In the genomic region with DNA sequence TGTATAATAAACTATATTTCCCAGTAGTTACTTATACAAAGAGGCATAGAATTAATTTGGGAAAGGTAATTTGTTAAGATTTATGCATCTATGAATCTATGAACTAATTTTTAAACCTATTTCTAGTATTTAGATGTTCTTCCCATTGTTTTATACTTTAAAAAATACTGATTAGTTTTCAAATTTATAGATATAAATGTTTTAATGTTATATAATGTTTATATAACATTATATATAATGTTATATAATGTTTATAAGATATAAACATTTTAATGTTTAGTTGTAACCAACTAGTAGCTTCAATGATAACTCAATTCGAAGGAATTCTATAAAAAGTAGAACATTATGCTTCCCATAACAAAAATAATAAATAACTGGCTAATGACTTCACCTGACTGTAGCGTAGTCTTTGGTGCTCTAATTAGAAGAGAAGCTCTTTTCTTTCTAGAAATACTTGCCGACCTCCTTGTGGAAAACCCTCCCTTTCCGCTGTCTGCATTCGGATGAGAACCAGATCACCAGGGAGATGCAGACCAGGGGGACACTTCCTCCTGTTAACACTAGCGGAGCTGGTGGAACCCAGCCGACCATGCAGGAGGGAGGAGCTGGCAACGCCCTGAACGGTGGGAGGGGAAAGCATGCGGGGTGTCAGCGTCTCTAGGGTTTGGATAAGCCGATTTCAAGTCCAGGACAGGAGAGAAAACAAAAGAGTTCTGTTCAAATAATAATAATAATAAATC, we compare ENCODE assay signal across 8 cellular contexts.
DNase-seq lines count a peak whose midpoint lies in the region; ATAC-seq and TF ChIP-seq lines count a peak whose summit lies in the region.

No MANE protein-coding gene starts in this region.

- H3K9ac ChIP-seq in BLaER1 = no peak overlapping the region; the same call in 1 of the 2 replicates

- no peaks in the 10 kb centered on the region for H4K20me1 ChIP-seq in BLaER1

- H3K27me3 Mint-ChIP-seq in activated CD4-positive, alpha-beta T cell treated with anti-CD3 and anti-CD28 coated beads, Interleukin-2, amount 10 ng/mL, durations not matched to agents 24 days and 14 days = no peaks in the 10 kb centered on the region

- peak overlapping the region; percentile 68 for H3K4me2 ChIP-seq in BLaER1

- H3K27me3 ChIP-seq in BLaER1 (no peaks in the 10 kb centered on the region), dorsolateral prefrontal cortex (peaks cover 0 to 30% (median 10%) of the 10 kb centered on the region in 45 donors)

- peaks cover 28% of the 10 kb centered on the region for H3K4me1 ChIP-seq in BLaER1

- peaks cover 3% of the 10 kb centered on the region for H3K36me3 Mint-ChIP-seq in activated CD4-positive, alpha-beta T cell treated with anti-CD3 and anti-CD28 coated beads, Interleukin-2, amount 10 ng/mL, durations not matched to agents 24 days and 14 days (ENCODE audit: low read depth)

- no peaks in the 10 kb centered on the region for H3K9me3 Mint-ChIP-seq in activated CD4-positive, alpha-beta T cell treated with anti-CD3 and anti-CD28 coated beads, Interleukin-2, amount 10 ng/mL, durations not matched to agents 24 days and 14 days

- H3K4me3 ChIP-seq in BLaER1 (peak overlapping the region; percentile 78), dorsolateral prefrontal cortex (peak overlapping the region; percentile 27 to 92 (median 78))

- peak; percentile 87 to 91 for DNase-seq in NCI-H526 (lab: John Stamatoyannopoulos, UW)
- DNase-seq in activated CD4-positive, alpha-beta T cell treated with anti-CD3 and anti-CD28 coated beads, Interleukin-2, amount 10 ng/mL, durations not matched to agents 24 days and 14 days = peak; percentile 91
- peak in 9 of 10 donors; percentile 44 to 76 (median 62) for DNase-seq in dorsolateral prefrontal cortex
- peak; percentile 36 for DNase-seq in medulla oblongata (ENCODE audit: extremely low spot score)
- peak; percentile 57 for DNase-seq in stimulated activated CD8-positive, alpha-beta memory T cell treated with anti-CD3 and anti-CD28 coated beads, Interleukin-12 subunit alpha, Interleukin-12 subunit beta, amount 100 ng/mL, for 4 hours (ENCODE audit: low read depth)

- no peaks in the 10 kb centered on the region for H3K9me3 ChIP-seq in BLaER1

- H3K27ac Mint-ChIP-seq in activated CD4-positive, alpha-beta T cell treated with anti-CD3 and anti-CD28 coated beads, Interleukin-2, amount 10 ng/mL, durations not matched to agents 24 days and 14 days = peak overlapping the region; percentile 83

- peaks cover 49% of the 10 kb centered on the region for H3K4me1 Mint-ChIP-seq in activated CD4-positive, alpha-beta T cell treated with anti-CD3 and anti-CD28 coated beads, Interleukin-2, amount 10 ng/mL, durations not matched to agents 24 days and 14 days

- H3K27ac ChIP-seq in BLaER1 (no peak overlapping the region), dorsolateral prefrontal cortex (peak overlapping the region in 42 of 59 donors; percentile 7 to 85 (median 52))

- intact Hi-C loops in activated CD4-positive, alpha-beta T cell treated with anti-CD3 and anti-CD28 coated beads, Interleukin-2, amount 10 ng/mL, durations not matched to agents 24 days and 14 days (cut with micrococcal nuclease) = loop anchor here (1.0 to 10.0 kb wide), 11 partner anchors 15 to 1227 kb away; a partner anchor contains a TSS
- intact Hi-C loops in dorsolateral prefrontal cortex (cut with DNase I) = loop anchor here (2.0 to 10.0 kb wide), 7 partner anchors 67 to 577 kb away; a partner anchor contains a TSS

- H3K36me3 ChIP-seq in BLaER1 = no peaks in the 10 kb centered on the region

- peak overlapping the region; percentile 86 for H3K4me3 Mint-ChIP-seq in activated CD4-positive, alpha-beta T cell treated with anti-CD3 and anti-CD28 coated beads, Interleukin-2, amount 10 ng/mL, durations not matched to agents 24 days and 14 days

- ATAC-seq in HG03457 (IDR thresholded peaks at IDR 0.05; ENCODE audit: unreplicated experiment) = peak; percentile 32

- TF ChIP-seq CTCF in dorsolateral prefrontal cortex (IDR thresholded peaks at IDR 0.05 in 54 of 56, conservative IDR thresholded peaks at IDR 0.05 in 2 of 56; ENCODE audit: low read depth in 1 of 56, partially characterized antibody in 56 of 56) = peak in 4 of 56 donors; percentile 5 to 31 (median 6)

- TF ChIP-seq POLR2A in GM19099 (IDR thresholded peaks at IDR 0.05; ENCODE audit: extremely low read depth, insufficient read length, low read depth) = peak; percentile 54

Comparison
In these comparisons a context has a peak if more than half of its experiments do, and no peak if none do; other contexts are left out.
1. DNase-seq: peak in every context shown above with its lines; median percentile 91 in activated CD4-positive, alpha-beta T cell treated with anti-CD3 and anti-CD28 coated beads, Interleukin-2, amount 10 ng/mL, durations not matched to agents 24 days and 14 days; 89 in NCI-H526; 62 in dorsolateral prefrontal cortex; 57 in stimulated activated CD8-positive, alpha-beta memory T cell treated with anti-CD3 and anti-CD28 coated beads, Interleukin-12 subunit alpha, Interleukin-12 subunit beta, amount 100 ng/mL, for 4 hours; 36 in medulla oblongata.